Comparison of ENCODE assay signal across 22 cellular contexts in the genomic region with DNA sequence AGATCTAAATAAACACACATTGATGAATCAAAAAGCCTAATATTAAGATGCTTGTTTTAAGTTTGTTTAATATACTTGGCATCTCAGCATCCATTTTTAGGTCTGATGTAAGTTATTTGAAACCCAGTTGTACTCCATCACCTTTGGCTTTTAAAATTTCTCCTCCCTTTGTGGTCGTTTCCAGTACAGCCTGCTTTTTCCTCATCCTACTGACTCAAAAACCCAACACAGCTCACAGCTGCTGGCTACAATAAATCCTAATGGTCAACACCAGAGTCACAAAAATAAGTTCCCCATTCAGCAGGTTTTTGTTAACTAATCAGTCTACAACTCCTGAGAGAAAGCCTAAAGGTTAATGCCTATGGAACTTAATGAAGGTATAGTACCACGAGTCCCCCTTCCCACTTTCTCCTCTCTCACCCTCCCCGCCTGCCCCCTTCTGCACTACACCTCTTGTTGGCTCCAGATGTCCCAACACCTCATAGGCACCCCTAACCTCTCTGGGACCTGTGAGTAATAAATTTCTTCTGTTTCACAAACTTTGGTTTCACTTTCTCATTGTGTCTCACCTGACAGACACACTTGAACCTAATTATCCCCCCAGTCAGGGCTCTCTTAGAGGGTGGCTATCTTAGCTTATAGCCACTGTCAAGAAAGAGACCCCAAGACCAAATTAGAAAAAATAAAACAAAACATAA.
DNase-seq lines count a peak whose midpoint lies in the region; ATAC-seq and TF ChIP-seq lines count a peak whose summit lies in the region.
"Had no signal": no experiment of that assay in that cellular context is flagged by ENCODE, and none has a peak within 500 bp of the region (broad histone marks: within the 10 kb centered on the region; RNA-seq: fewer than 3 reads in every experiment).

No MANE protein-coding gene starts in this region.

- H3K4me3 ChIP-seq in AG04450 (ENCODE audit: low read depth, low read length) (peak overlapping the region; percentile 35), fibroblast of villous mesenchyme (ENCODE audit: low read depth, low read length) (peak overlapping the region; percentile 36), left lung (no peak overlapping the region), gastrocnemius medialis (peak overlapping the region in 1 of 4 donors; percentile 9)
- H3K4me3 ChIP-seq: pancreas, upper lobe of left lung had no signal

- no peak for DNase-seq in AG04450 (ENCODE audit: low read depth, low spot score)
- peak; percentile 12 for DNase-seq in RPMI8226
- peak; percentile 30 for DNase-seq in fibroblast of villous mesenchyme (ENCODE audit: low read depth)
- no peak for DNase-seq in osteocyte (ENCODE audit: extremely low spot score, unreplicated experiment)
- DNase-seq in left lung: no peak
- no peak for DNase-seq in gastrocnemius medialis
- DNase-seq in activated CD4-positive, alpha-beta memory T cell treated with anti-CD3 and anti-CD28 coated beads for 36 hours: no peak
- DNase-seq: activated CD4-positive, alpha-beta T cell treated with anti-CD3 and anti-CD28 coated beads for 4 hours; H9; naive B cell; NCI-H1105; NCI-H345; NCI-H774; pancreas; SIG-M5; stimulated activated CD4-positive, alpha-beta T cell treated with anti-CD3 and anti-CD28 coated beads, Interleukin-15, amount 100 ng/mL, for 24 hours; T-cell; upper lobe of left lung had no signal

- peak overlapping the region; percentile 39 for H3K4me3 Mint-ChIP-seq in osteocyte (ENCODE audit: unreplicated experiment)
- H3K4me3 Mint-ChIP-seq in activated CD4-positive, alpha-beta memory T cell treated with anti-CD3 and anti-CD28 coated beads for 36 hours: no peak overlapping the region
- H3K4me3 Mint-ChIP-seq: CD14-positive monocyte, H9, naive B cell, T-cell had no signal

- H3K36me3 ChIP-seq in left lung (no peaks in the 10 kb centered on the region), gastrocnemius medialis (no peaks in the 10 kb centered on the region)
- H3K36me3 ChIP-seq: ascending aorta, pancreas, upper lobe of left lung had no signal

- H3K4me1 Mint-ChIP-seq in osteocyte (ENCODE audit: unreplicated experiment): peaks cover 10% of the 10 kb centered on the region
- H3K4me1 Mint-ChIP-seq in activated CD4-positive, alpha-beta memory T cell treated with anti-CD3 and anti-CD28 coated beads for 36 hours (ENCODE audit: low read depth): no peaks in the 10 kb centered on the region
- H3K4me1 Mint-ChIP-seq: naive B cell, T-cell had no signal

- intact Hi-C loops in left lung (cut with DNase I): no loop called here
- intact Hi-C loops in gastrocnemius medialis (cut with DNase I; ENCODE audit: low total_unique reads): no loop called here
- intact Hi-C loops in activated CD4-positive, alpha-beta memory T cell treated with anti-CD3 and anti-CD28 coated beads for 36 hours (cut with micrococcal nuclease): no loop called here

- H3K27ac Mint-ChIP-seq in osteocyte (ENCODE audit: unreplicated experiment): no peak overlapping the region
- H3K27ac Mint-ChIP-seq in activated CD4-positive, alpha-beta memory T cell treated with anti-CD3 and anti-CD28 coated beads for 36 hours: no peak overlapping the region
- H3K27ac Mint-ChIP-seq: activated naive CD4-positive, alpha-beta T cell treated with anti-CD3 and anti-CD28 coated beads, Interleukin-2, amount 50 U/mL, for 72 hours; H9; T-cell had no signal

- ATAC-seq in left lung (no peak), gastrocnemius medialis (no peak), GM21576 (IDR thresholded peaks at IDR 0.05; ENCODE audit: unreplicated experiment) (no peak)
- ATAC-seq: T-cell had no signal

- no peaks in the 10 kb centered on the region for H3K9me3 ChIP-seq in AG04450 (ENCODE audit: control insufficient read depth, insufficient read depth, low read length)
- peaks cover 0 to 6% of the 10 kb centered on the region in 2 donors for H3K9me3 ChIP-seq in left lung
- no peaks in the 10 kb centered on the region for H3K9me3 ChIP-seq in gastrocnemius medialis
- H3K9me3 ChIP-seq: pancreas, upper lobe of left lung had no signal

- in situ Hi-C loops in gastrocnemius medialis (cut with MboI; ENCODE audit: low sequenced_read_pairs in 4 of 4): no loop called here

- no peak for TF ChIP-seq CTCF in AG04450 (IDR thresholded peaks at IDR 0.05; ENCODE audit: low read depth, low read length)
- TF ChIP-seq CTCF in fibroblast of villous mesenchyme (IDR thresholded peaks at IDR 0.05; ENCODE audit: insufficient read depth, low read depth, low read length): no peak
- no peak for TF ChIP-seq CTCF in osteocyte (IDR thresholded peaks at IDR 0.05)
- TF ChIP-seq CTCF in left lung (IDR thresholded peaks at IDR 0.05): no peak
- TF ChIP-seq CTCF in gastrocnemius medialis (IDR thresholded peaks at IDR 0.05 in 4 of 5, conservative IDR thresholded peaks at IDR 0.05 in 1 of 5): no peak

- TF ChIP-seq POLR2A in gastrocnemius medialis (IDR thresholded peaks at IDR 0.05): no peak

- H3K4me1 ChIP-seq in left lung: no peaks in the 10 kb centered on the region
- peaks cover 0 to 6% of the 10 kb centered on the region in 2 donors for H3K4me1 ChIP-seq in gastrocnemius medialis
- H3K4me1 ChIP-seq: ascending aorta, pancreas, upper lobe of left lung had no signal

- POLR2A ChIA-PET in AG04450 (lab: Yijun Ruan, JAX): no interaction called here
- POLR2A ChIA-PET in activated CD4-positive, alpha-beta memory T cell treated with anti-CD3 and anti-CD28 coated beads for 36 hours (lab: Charles Lee): no interaction called here

- no peak overlapping the region for H3K27ac ChIP-seq in AG04450 (ENCODE audit: low read depth, low read length)
- H3K27ac ChIP-seq in left lung: no peak overlapping the region
- no peak overlapping the region for H3K27ac ChIP-seq in gastrocnemius medialis
- H3K27ac ChIP-seq: ascending aorta, pancreas, upper lobe of left lung had no signal

- CTCF ChIA-PET in AG04450 (lab: Charles Lee): no interaction called here
- CTCF ChIA-PET in activated CD4-positive, alpha-beta memory T cell treated with anti-CD3 and anti-CD28 coated beads for 36 hours (lab: Charles Lee): no interaction called here

- peaks cover 24% of the 10 kb centered on the region for H3K27me3 Mint-ChIP-seq in osteocyte (ENCODE audit: unreplicated experiment)
- H3K27me3 Mint-ChIP-seq in activated CD4-positive, alpha-beta memory T cell treated with anti-CD3 and anti-CD28 coated beads for 36 hours: peaks cover 6% of the 10 kb centered on the region

- peaks cover 2% of the 10 kb centered on the region for H3K27me3 ChIP-seq in AG04450 (ENCODE audit: control insufficient read depth, insufficient read depth, low read length)
- no peaks in the 10 kb centered on the region for H3K27me3 ChIP-seq in left lung
- no peaks in the 10 kb centered on the region for H3K27me3 ChIP-seq in gastrocnemius medialis
- H3K27me3 ChIP-seq: ascending aorta, pancreas, upper lobe of left lung had no signal

- peaks cover 5% of the 10 kb centered on the region for H3K36me3 Mint-ChIP-seq in osteocyte (ENCODE audit: unreplicated experiment)
- H3K36me3 Mint-ChIP-seq in activated CD4-positive, alpha-beta memory T cell treated with anti-CD3 and anti-CD28 coated beads for 36 hours: no peaks in the 10 kb centered on the region
- H3K36me3 Mint-ChIP-seq: CD14-positive monocyte, T-cell had no signal

- peaks cover 16% of the 10 kb centered on the region for H3K9me3 Mint-ChIP-seq in osteocyte (ENCODE audit: unreplicated experiment)
- H3K9me3 Mint-ChIP-seq in activated CD4-positive, alpha-beta memory T cell treated with anti-CD3 and anti-CD28 coated beads for 36 hours: peaks cover 17% of the 10 kb centered on the region

Comparison
In these comparisons a context has a peak if more than half of its experiments do, and no peak if none do; other contexts are left out.
1. DNase-seq: peak in RPMI8226 (single experiment) and fibroblast of villous mesenchyme (single experiment); none in AG04450 (single experiment), osteocyte (single experiment), left lung (0 of 2), gastrocnemius medialis (0 of 2) and activated CD4-positive, alpha-beta memory T cell treated with anti-CD3 and anti-CD28 coated beads for 36 hours (single experiment).
2. H3K4me3 ChIP-seq: peak in AG04450 (single experiment) and fibroblast of villous mesenchyme (single experiment); none in left lung (0 of 2).